In the genomic region with DNA sequence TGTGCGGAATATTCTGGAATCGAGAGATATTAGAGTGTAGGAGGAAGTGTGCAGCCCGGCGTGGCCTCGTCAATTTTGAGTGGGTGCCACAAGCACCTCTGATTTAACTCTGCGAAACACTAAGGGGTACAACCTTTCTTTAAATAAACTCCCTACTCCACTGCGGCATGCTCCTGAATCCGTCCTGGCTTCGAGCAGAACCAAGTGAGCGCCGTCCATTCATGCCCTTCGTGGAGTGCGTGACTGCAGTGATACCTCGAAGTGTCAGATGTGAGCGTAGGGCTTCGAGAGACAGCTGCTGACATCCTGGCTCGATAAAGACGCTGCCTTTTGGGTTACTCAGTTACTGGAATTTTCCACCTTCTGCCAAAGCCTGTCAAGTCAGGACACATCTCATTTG, we compare ENCODE assay signal across 1 cellular context.
TF ChIP-seq lines count a peak whose summit lies in the region.

No MANE protein-coding gene starts in this region.

TF ChIP-seq in H1, 55 proteins besides CTCF, POLR2A, EP300 and RAD21 (continued from another document):
- TF ChIP-seq ASH2L (IDR thresholded peaks at IDR 0.05; ENCODE audit: low read length), result no peak
